ENCODE assay signal across 22 cellular contexts in genomic region chr5:35009059-35009458, GRCh38. TPM values are rescaled to one million over a fixed set of nuclear protein-coding genes. Genes with fewer than 3 reads are reported as not detected.
"Had no signal": no experiment of that assay in that cellular context is flagged by ENCODE, and none has a peak within 500 bp of the region (broad histone marks: within the 10 kb centered on the region; RNA-seq: fewer than 3 reads in every experiment).

No MANE protein-coding gene starts in this region.

- H3K27ac Mint-ChIP-seq: dendritic cell treated with granulocyte-macrophage colony-stimulating factor and Interleukin-4, amounts not matched to agents 40 ng/mL and 50 ng/mL, for 4 days; effector memory CD8-positive, alpha-beta T cell; naive thymus-derived CD8-positive, alpha-beta T cell had no signal

- H3K4me3 Mint-ChIP-seq: dendritic cell treated with granulocyte-macrophage colony-stimulating factor and Interleukin-4, amounts not matched to agents 40 ng/mL and 50 ng/mL, for 4 days; effector memory CD8-positive, alpha-beta T cell; naive thymus-derived CD8-positive, alpha-beta T cell had no signal

- H3K4me1 ChIP-seq: esophagus squamous epithelium, right atrium auricular region, sigmoid colon had no signal

- H3K4me2 ChIP-seq: smooth muscle cell had no signal

- H3K36me3 ChIP-seq: esophagus squamous epithelium, heart left ventricle, neutrophil, ovary, right atrium auricular region, sigmoid colon had no signal

- H3K27ac ChIP-seq: esophagus squamous epithelium, heart left ventricle, neutrophil, ovary, sigmoid colon had no signal

- H3K9me3 ChIP-seq: esophagus squamous epithelium, mucosa of descending colon, neutrophil, ovary, right atrium auricular region, sigmoid colon had no signal

- H3K4me1 Mint-ChIP-seq: naive thymus-derived CD8-positive, alpha-beta T cell had no signal

- H3K36me3 Mint-ChIP-seq: naive thymus-derived CD8-positive, alpha-beta T cell had no signal

- ATAC-seq: effector memory CD8-positive, alpha-beta T cell; mucosa of descending colon; naive thymus-derived CD8-positive, alpha-beta T cell had no signal

- H3K9me3 Mint-ChIP-seq: dendritic cell treated with granulocyte-macrophage colony-stimulating factor and Interleukin-4, amounts not matched to agents 40 ng/mL and 50 ng/mL, for 4 days; effector memory CD8-positive, alpha-beta T cell had no signal

- H3K4me3 ChIP-seq: esophagus squamous epithelium, heart left ventricle, mucosa of descending colon, ovary, right atrium auricular region, sigmoid colon, smooth muscle cell had no signal

- H3K27me3 ChIP-seq: ovary, right atrium auricular region, sigmoid colon had no signal

- DNase-seq: effector memory CD8-positive, alpha-beta T cell; esophagus squamous epithelium; heart left ventricle; hypothalamus; kidney glomerular epithelial cell; mucosa of descending colon; naive thymus-derived CD8-positive, alpha-beta T cell; ovary; sigmoid colon; stimulated activated CD4-positive, alpha-beta T cell treated with anti-CD3 and anti-CD28 coated beads, Interleukin-2, amount 100 ng/mL, for 48 hours; stimulated activated naive CD4-positive, alpha-beta T cell treated with Interleukin-2 at 50 U/mL for 16 hours; trophoblast cell had no signal

RNA-seq across cellular contexts. Expression of gene AGXT2, which starts 38.7 kb away (rescaled TPM):
- total RNA-seq: epithelial cell of proximal tubule; esophagus squamous epithelium; frontal cortex; glomerular endothelial cell; heart left ventricle; lung microvascular endothelial cell; mucosa of descending colon; naive thymus-derived CD8-positive, alpha-beta T cell; posterior vena cava; right atrium auricular region; sigmoid colon; smooth muscle cell; urinary bladder had no signal
